9 cellular contexts compared by ENCODE assay signal in genomic region chr4:180134116-180134866, GRCh38.
DNase-seq lines count a peak whose midpoint lies in the region; ATAC-seq and TF ChIP-seq lines count a peak whose summit lies in the region.
"Had no signal": no experiment of that assay in that cellular context is flagged by ENCODE, and none has a peak within 500 bp of the region (broad histone marks: within the 10 kb centered on the region; RNA-seq: fewer than 3 reads in every experiment).

No MANE protein-coding gene starts in this region.

- H3K4me3 ChIP-seq in HAP-1 (peak overlapping the region; percentile 15), left lung (no peak overlapping the region), esophagus muscularis mucosa (no peak overlapping the region)

- TF ChIP-seq POLR2A in esophagus muscularis mucosa (IDR thresholded peaks at IDR 0.05; ENCODE audit: low read depth): no peak

- H3K4me1 Mint-ChIP-seq in activated T-helper 17 cell treated with anti-CD3 and anti-CD28 coated beads, Interleukin-2, amount 50 U/mL, for 72 hours: no peaks in the 10 kb centered on the region

- intact Hi-C loops in left lung (cut with DNase I) (no loop called here), esophagus muscularis mucosa (cut with DNase I) (no loop called here)

- DNase-seq in CMK (ENCODE audit: low read depth): peak; percentile 42
- DNase-seq in HAP-1 (ENCODE audit: low spot score in 2 of 2): peak; percentile 32 to 48
- peak; percentile 21 for DNase-seq in SHP77 treated with DMSO at 0.1 percent for 48 hours (lab: John Stamatoyannopoulos, UW)
- peak in 1 of 2 donors; percentile 14 for DNase-seq in left lung
- no peak for DNase-seq in NCI-H2029 (lab: John Stamatoyannopoulos, UW)
- DNase-seq in esophagus muscularis mucosa (ENCODE audit: extremely low spot score): no peak
- DNase-seq: NCI-H1105 had no signal

- H3K27ac ChIP-seq in left lung (no peak overlapping the region), esophagus muscularis mucosa (replicated peaks in 1 of 4) (no peak overlapping the region)

- H3K9me3 Mint-ChIP-seq in activated T-helper 17 cell treated with anti-CD3 and anti-CD28 coated beads, Interleukin-2, amount 50 U/mL, for 72 hours: no peaks in the 10 kb centered on the region

- H3K27me3 Mint-ChIP-seq in activated T-helper 17 cell treated with anti-CD3 and anti-CD28 coated beads, Interleukin-2, amount 50 U/mL, for 72 hours: no peaks in the 10 kb centered on the region

- H3K4me1 ChIP-seq in HAP-1: peaks cover 31% of the 10 kb centered on the region
- H3K4me1 ChIP-seq in left lung: no peaks in the 10 kb centered on the region
- no peaks in the 10 kb centered on the region for H3K4me1 ChIP-seq in esophagus muscularis mucosa

- no peak overlapping the region for H3K27ac Mint-ChIP-seq in activated T-helper 17 cell treated with anti-CD3 and anti-CD28 coated beads, Interleukin-2, amount 50 U/mL, for 72 hours

- H3K9me3 ChIP-seq in HAP-1 (no peaks in the 10 kb centered on the region), left lung (no peaks in the 10 kb centered on the region), esophagus muscularis mucosa (no peaks in the 10 kb centered on the region)

- no peaks in the 10 kb centered on the region for H3K36me3 Mint-ChIP-seq in activated T-helper 17 cell treated with anti-CD3 and anti-CD28 coated beads, Interleukin-2, amount 50 U/mL, for 72 hours (ENCODE audit: low read depth)

- TF ChIP-seq CTCF in left lung (IDR thresholded peaks at IDR 0.05): no peak
- TF ChIP-seq CTCF in esophagus muscularis mucosa (IDR thresholded peaks at IDR 0.05): no peak

- no peak overlapping the region for H3K4me3 Mint-ChIP-seq in activated T-helper 17 cell treated with anti-CD3 and anti-CD28 coated beads, Interleukin-2, amount 50 U/mL, for 72 hours

- H3K36me3 ChIP-seq in HAP-1 (replicated peaks): no peaks in the 10 kb centered on the region
- no peaks in the 10 kb centered on the region for H3K36me3 ChIP-seq in left lung
- no peaks in the 10 kb centered on the region for H3K36me3 ChIP-seq in esophagus muscularis mucosa

- in situ Hi-C loops in HAP-1 (cut with MboI; ENCODE audit: low sequenced_read_pairs): no loop called here

- H3K27me3 ChIP-seq in HAP-1 (ENCODE audit: low read depth): no peaks in the 10 kb centered on the region
- no peaks in the 10 kb centered on the region for H3K27me3 ChIP-seq in left lung
- H3K27me3 ChIP-seq in esophagus muscularis mucosa: no peaks in the 10 kb centered on the region

- no peak for TF ChIP-seq EP300 in esophagus muscularis mucosa (IDR thresholded peaks at IDR 0.05)

- WGBS in esophagus muscularis mucosa: 24% methylated on average over 10 of the region's 10 CpGs

- ATAC-seq in left lung: peak; percentile 74
- no peak for ATAC-seq in activated T-helper 17 cell treated with anti-CD3 and anti-CD28 coated beads, Interleukin-2, amount 50 U/mL, for 72 hours (replicated peaks)
- ATAC-seq in activated CD4-positive, CD25-positive, alpha-beta regulatory T cell treated with anti-CD3 and anti-CD28 coated beads, Interleukin-2, amount 50 U/mL, for 24 hours: no peak

Comparison
In these comparisons a context has a peak if more than half of its experiments do, and no peak if none do; other contexts are left out.
1. DNase-seq: peak in CMK (single experiment), HAP-1 (2 of 2) and SHP77 treated with DMSO at 0.1 percent for 48 hours (single experiment); none in NCI-H2029 (single experiment) and esophagus muscularis mucosa (single experiment).